ENCODE assay signal across 2 cellular contexts in genomic region chr2:99158599-99158998, GRCh38.
TF ChIP-seq lines count a peak whose summit lies in the region.

No MANE protein-coding gene starts in this region.

TF ChIP-seq in HCT116, 20 proteins besides CTCF, POLR2A, EP300 and RAD21:
- TF ChIP-seq EZH2phosphoT487 (IDR thresholded peaks at IDR 0.05; ENCODE audit: borderline replicate concordance) (no peak), ZNF274 (IDR thresholded peaks at IDR 0.05; ENCODE audit: low read depth, low read length) (no peak), ZBTB33 (IDR thresholded peaks at IDR 0.05; ENCODE audit: extremely low read depth, insufficient replicate concordance, low read length) (no peak), MAX (IDR thresholded peaks at IDR 0.05) (no peak), ZFX (IDR thresholded peaks at IDR 0.05) (no peak), FOSL1 (IDR thresholded peaks at IDR 0.05; ENCODE audit: low read depth) (no peak), ATF3 (IDR thresholded peaks at IDR 0.05) (no peak), TCF7L2 (IDR thresholded peaks at IDR 0.05; ENCODE audit: borderline replicate concordance, extremely low read depth, insufficient read depth, insufficient read length) (no peak), SRF (IDR thresholded peaks at IDR 0.05; ENCODE audit: low read depth) (no peak), REST (IDR thresholded peaks at IDR 0.05; ENCODE audit: low read depth) (no peak), EGR1 (IDR thresholded peaks at IDR 0.05; ENCODE audit: low read depth) (no peak)

TF ChIP-seq in WTC11, 78 proteins besides CTCF, POLR2A, EP300 and RAD21:
- TF ChIP-seq FOXK1 (CRISPR knock-in tag; IDR thresholded peaks at IDR 0.05) (no peak), ZNF263 (CRISPR knock-in tag; IDR thresholded peaks at IDR 0.05; ENCODE audit: low read depth) (no peak), TCF7 (CRISPR knock-in tag; IDR thresholded peaks at IDR 0.05; ENCODE audit: low read depth) (no peak), USF2 (CRISPR knock-in tag; IDR thresholded peaks at IDR 0.05) (no peak), PRRX2 (CRISPR knock-in tag; IDR thresholded peaks at IDR 0.05) (no peak), CBFB (CRISPR knock-in tag; IDR thresholded peaks at IDR 0.05; ENCODE audit: low read depth) (no peak), SP1 (CRISPR knock-in tag; conservative IDR thresholded peaks at IDR 0.05) (no peak), ETV6 (CRISPR knock-in tag; IDR thresholded peaks at IDR 0.05) (no peak), KAT7 (CRISPR knock-in tag; IDR thresholded peaks at IDR 0.05; ENCODE audit: borderline replicate concordance) (no peak), ESRRA (CRISPR knock-in tag; IDR thresholded peaks at IDR 0.05; ENCODE audit: borderline replicate concordance) (no peak)
